ENCODE assay signal across 11 cellular contexts in the genomic region with DNA sequence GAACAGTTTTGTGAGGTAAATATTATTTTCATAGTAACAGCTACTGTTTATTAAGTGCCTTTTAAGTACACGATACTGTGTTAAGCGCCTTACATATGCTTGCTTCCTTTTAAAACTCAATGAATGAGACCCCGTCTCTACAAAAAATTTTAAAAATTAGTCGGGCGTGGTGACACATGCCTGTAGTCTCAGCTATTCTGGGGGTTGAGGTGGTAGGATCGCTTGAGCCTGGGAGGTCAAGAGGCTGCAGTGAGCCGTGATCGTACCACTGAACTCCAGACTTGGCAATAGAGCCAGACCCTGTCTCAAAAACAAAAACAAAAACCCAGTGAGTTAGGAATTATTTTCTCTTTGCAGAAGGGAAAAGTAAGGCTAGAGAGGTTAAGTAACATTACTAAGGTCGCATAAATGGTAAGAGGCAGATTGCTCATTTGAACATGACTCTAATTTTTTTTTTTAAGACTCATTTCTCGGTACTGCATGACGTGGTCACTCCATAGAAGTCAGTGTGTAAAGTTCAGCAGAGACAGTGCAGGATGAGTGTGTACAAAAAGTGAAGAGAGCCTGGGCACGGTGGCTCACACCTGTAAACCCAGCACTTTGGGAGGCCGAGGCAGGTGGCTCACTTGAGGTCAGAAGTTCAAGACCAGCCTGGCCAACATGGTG. TPM values are rescaled to one million over a fixed set of nuclear protein-coding genes. Genes with fewer than 3 reads are reported as not detected.
DNase-seq lines count a peak whose midpoint lies in the region; ATAC-seq, FAIRE-seq and TF ChIP-seq lines count a peak whose summit lies in the region.
"Had no signal": no experiment of that assay in that cellular context is flagged by ENCODE, and none has a peak within 500 bp of the region (broad histone marks: within the 10 kb centered on the region; RNA-seq: fewer than 3 reads in every experiment).

No MANE protein-coding gene starts in this region.

- H3K4me2 ChIP-seq in keratinocyte (ENCODE audit: control insufficient read depth, extremely low read depth, insufficient read depth, low read depth, low read length), result peak overlapping the region; percentile 92

- peaks cover 8% of the 10 kb centered on the region for H3K27me3 Mint-ChIP-seq in activated CD8-positive, alpha-beta T cell treated with anti-CD3 and anti-CD28 coated beads, Interleukin-2, amount 10 ng/mL, durations not matched to agents 7 days and 5 days (ENCODE audit: low read depth)

- ATAC-seq in heart left ventricle, result no peak
- no peak for ATAC-seq in activated CD8-positive, alpha-beta T cell treated with anti-CD3 and anti-CD28 coated beads, Interleukin-2, amount 10 ng/mL, durations not matched to agents 7 days and 5 days
- ATAC-seq in upper lobe of right lung, result no peak
- ATAC-seq in GM18505 (IDR thresholded peaks at IDR 0.05; ENCODE audit: unreplicated experiment), result no peak
- ATAC-seq in GM21786 (IDR thresholded peaks at IDR 0.05; ENCODE audit: unreplicated experiment), result no peak

- H3K4me3 ChIP-seq in heart left ventricle (peak overlapping the region in 8 of 12 donors; percentile 37 to 99 (median 81)), keratinocyte (ENCODE audit: control insufficient read depth in 2 of 3, extremely low read depth in 1 of 3, insufficient read depth in 2 of 3, low read depth in 1 of 3, low read length in 3 of 3) (peak overlapping the region; percentile 46 to 85 (median 73)), upper lobe of right lung (peak overlapping the region; percentile 70)

- H3K4me1 Mint-ChIP-seq in activated CD8-positive, alpha-beta T cell treated with anti-CD3 and anti-CD28 coated beads, Interleukin-2, amount 10 ng/mL, durations not matched to agents 7 days and 5 days (ENCODE audit: low read depth), result peaks cover 29% of the 10 kb centered on the region

- DNase-seq in heart left ventricle (no peak), cardiac septum (ENCODE audit: low spot score) (no peak), keratinocyte (ENCODE audit: low read depth, low spot score) (no peak), upper lobe of right lung (no peak), NCI-H69 (lab: John Stamatoyannopoulos, UW) (no peak)
- DNase-seq in activated CD8-positive, alpha-beta T cell treated with anti-CD3 and anti-CD28 coated beads, Interleukin-2, amount 10 ng/mL, durations not matched to agents 7 days and 5 days, result no peak
- DNase-seq: effector CD4-positive, alpha-beta T cell; SHP77; stimulated activated CD4-positive, alpha-beta T cell treated with anti-CD3 and anti-CD28 coated beads, Interleukin-15, amount 100 ng/mL, for 24 hours had no signal

- no peak for TF ChIP-seq POLR2A in heart left ventricle (IDR thresholded peaks at IDR 0.05)
- TF ChIP-seq POLR2A in GM18505 (IDR thresholded peaks at IDR 0.05; ENCODE audit: borderline replicate concordance, extremely low read depth, insufficient read depth, insufficient read length), result no peak

- peak overlapping the region; percentile 92 for H3K9ac ChIP-seq in keratinocyte (ENCODE audit: control insufficient read depth, extremely low read depth, insufficient read depth, low read length)

- peak overlapping the region; percentile 97 for H3K27ac Mint-ChIP-seq in activated CD8-positive, alpha-beta T cell treated with anti-CD3 and anti-CD28 coated beads, Interleukin-2, amount 10 ng/mL, durations not matched to agents 7 days and 5 days

- H3K79me2 ChIP-seq in keratinocyte (ENCODE audit: control insufficient read depth, insufficient read depth, low read length), result no peaks in the 10 kb centered on the region

- H3K9me3 Mint-ChIP-seq in activated CD8-positive, alpha-beta T cell treated with anti-CD3 and anti-CD28 coated beads, Interleukin-2, amount 10 ng/mL, durations not matched to agents 7 days and 5 days (ENCODE audit: insufficient read depth), result no peaks in the 10 kb centered on the region

- intact Hi-C loops in heart left ventricle (cut with DNase I) (loop anchor here in 1 of 10 donors (5.0 kb wide), 1 partner anchor 101 kb away; a partner anchor contains a TSS), cardiac septum (cut with DNase I) (loop anchor here (5.0 kb wide), 1 partner anchor 81 kb away; no protein-coding TSS in a partner anchor), upper lobe of right lung (cut with DNase I) (no loop called here)

- H3K27ac ChIP-seq in heart left ventricle, result no peak overlapping the region
- H3K27ac ChIP-seq in keratinocyte (ENCODE audit: control insufficient read depth, insufficient read depth, low read length), result peak overlapping the region; percentile 90
- no peak overlapping the region for H3K27ac ChIP-seq in upper lobe of right lung

- H3K9me3 ChIP-seq in heart left ventricle, result no peaks in the 10 kb centered on the region
- H3K9me3 ChIP-seq in keratinocyte (ENCODE audit: control insufficient read depth, low read depth, low read length), result no peaks in the 10 kb centered on the region
- H3K9me3 ChIP-seq in upper lobe of right lung, result no peaks in the 10 kb centered on the region

- FAIRE-seq in keratinocyte (lab: Jason Lieb, UNC), result no peak

- TF ChIP-seq CTCF in heart left ventricle (IDR thresholded peaks at IDR 0.05) (no peak), keratinocyte (optimal IDR thresholded peaks at IDR 0.05 in 1 of 3, IDR thresholded peaks at IDR 0.05 in 1 of 3, conservative IDR thresholded peaks at IDR 0.05 in 1 of 3; ENCODE audit: extremely low read depth in 1 of 3, insufficient read depth in 2 of 3, low read length in 3 of 3) (no peak), upper lobe of right lung (IDR thresholded peaks at IDR 0.05) (no peak)

- H3K36me3 ChIP-seq in heart left ventricle (no peaks in the 10 kb centered on the region), keratinocyte (ENCODE audit: control insufficient read depth in 2 of 2, extremely low read depth in 1 of 2, insufficient read depth in 2 of 2, low read length in 2 of 2) (no peaks in the 10 kb centered on the region), upper lobe of right lung (no peaks in the 10 kb centered on the region)

- no peaks in the 10 kb centered on the region for H4K20me1 ChIP-seq in keratinocyte (ENCODE audit: control insufficient read depth, extremely low read depth, insufficient read depth, low read length)

- peak overlapping the region; percentile 90 for H3K4me3 Mint-ChIP-seq in activated CD8-positive, alpha-beta T cell treated with anti-CD3 and anti-CD28 coated beads, Interleukin-2, amount 10 ng/mL, durations not matched to agents 7 days and 5 days

- no peaks in the 10 kb centered on the region for H3K36me3 Mint-ChIP-seq in activated CD8-positive, alpha-beta T cell treated with anti-CD3 and anti-CD28 coated beads, Interleukin-2, amount 10 ng/mL, durations not matched to agents 7 days and 5 days (ENCODE audit: low read depth)

- H2AFZ ChIP-seq in keratinocyte (ENCODE audit: control insufficient read depth, low read length), result peak overlapping the region; percentile 97

- POLR2A ChIA-PET in activated CD8-positive, alpha-beta T cell treated with anti-CD3 and anti-CD28 coated beads, Interleukin-2, amount 10 ng/mL, durations not matched to agents 7 days and 5 days (lab: Charles Lee), result interaction anchor here (0.6 to 0.7 kb wide), 2 partner anchors 47 to 137 kb away, joined by 3 read pairs; no protein-coding TSS in a partner anchor

- dilution Hi-C loops in keratinocyte (cut with MboI; ENCODE audit: extremely low pct_ligation_motif_present, low sequenced_read_pairs), result no loop called here

- CTCF ChIA-PET in activated CD8-positive, alpha-beta T cell treated with anti-CD3 and anti-CD28 coated beads, Interleukin-2, amount 10 ng/mL, durations not matched to agents 7 days and 5 days (lab: Charles Lee), result interaction anchor here (1.2 kb wide), 1 partner anchor 104 kb away, joined by 3 read pairs; no protein-coding TSS in a partner anchor

- peaks cover 0 to 14% (median 5%) of the 10 kb centered on the region in 12 donors for H3K4me1 ChIP-seq in heart left ventricle
- peaks cover 24% of the 10 kb centered on the region for H3K4me1 ChIP-seq in keratinocyte (ENCODE audit: control insufficient read depth, extremely low read depth, insufficient read depth, low read length)
- H3K4me1 ChIP-seq in upper lobe of right lung, result no peaks in the 10 kb centered on the region

- H3K27me3 ChIP-seq in heart left ventricle (no peaks in the 10 kb centered on the region), keratinocyte (ENCODE audit: control insufficient read depth, extremely low read depth, insufficient read depth, low read length) (no peaks in the 10 kb centered on the region), upper lobe of right lung (peaks cover 2% of the 10 kb centered on the region)

- WGBS in heart left ventricle, 4 donors, result 86 to 89% (median 88%) methylated on average over 13 of the region's 13 CpGs

- H3K9me1 ChIP-seq in keratinocyte (ENCODE audit: control insufficient read depth, extremely low read depth, insufficient read depth, low read length), result no peaks in the 10 kb centered on the region

RNA-seq across cellular contexts. Expression of a gene that starts 1.1 kb away (rescaled TPM):
- total RNA-seq in heart left ventricle (1 to 10 TPM; 2.9 to 7.0 (median 6.2) TPM), cardiac septum (4.0 TPM), upper lobe of right lung (4.1 TPM)
- polyA plus RNA-seq in heart left ventricle (1 to 10 TPM; 4.3 to 5.3 TPM), keratinocyte (3.6 to 5.1 TPM (median 4.5 TPM) in 3 replicates)
- total RNA-seq in activated CD8-positive, alpha-beta T cell treated with anti-CD3 and anti-CD28 coated beads, Interleukin-2, amount 10 ng/mL, durations not matched to agents 7 days and 5 days, result 1 to 10 TPM; 3.9 to 6.0 TPM
- polyA plus RNA-seq in keratinocyte (2011; ENCODE audit: low read depth), result 1.4 TPM
- polyA plus RNA-seq in keratinocyte (2011; cell fraction: cytosol; rRNA removed), result 1.9 and 3.0 TPM in 2 replicates
- polyA plus RNA-seq in keratinocyte (2011; cell fraction: nucleus; rRNA removed), result 9.7 and 11.3 TPM in 2 replicates
- 2.5 and 3.2 TPM in 2 replicates for polyA plus RNA-seq in keratinocyte (2012; ENCODE audit: low replicate concordance)
- 3.3 to 6.1 TPM (median 3.9 TPM) in 3 replicates for polyA minus RNA-seq in keratinocyte
- 2.1 TPM for polyA minus RNA-seq in keratinocyte (2011; cell fraction: cytosol; rRNA and poly(A)+ RNA removed)
- 4.5 and 7.9 TPM in 2 replicates for polyA minus RNA-seq in keratinocyte (2011; cell fraction: nucleus; rRNA and poly(A)+ RNA removed)
